ENCODE assay signal across 1 cellular context in genomic region chr5:38167562-38167996, GRCh38.
TF ChIP-seq lines count a peak whose summit lies in the region.

No MANE protein-coding gene starts in this region.

TF ChIP-seq in WTC11, 78 proteins besides CTCF, POLR2A, EP300 and RAD21 (continued from another document):
- TF ChIP-seq ZNF425 (CRISPR knock-in tag; conservative IDR thresholded peaks at IDR 0.05), result no peak
- TF ChIP-seq, protein P1, sequence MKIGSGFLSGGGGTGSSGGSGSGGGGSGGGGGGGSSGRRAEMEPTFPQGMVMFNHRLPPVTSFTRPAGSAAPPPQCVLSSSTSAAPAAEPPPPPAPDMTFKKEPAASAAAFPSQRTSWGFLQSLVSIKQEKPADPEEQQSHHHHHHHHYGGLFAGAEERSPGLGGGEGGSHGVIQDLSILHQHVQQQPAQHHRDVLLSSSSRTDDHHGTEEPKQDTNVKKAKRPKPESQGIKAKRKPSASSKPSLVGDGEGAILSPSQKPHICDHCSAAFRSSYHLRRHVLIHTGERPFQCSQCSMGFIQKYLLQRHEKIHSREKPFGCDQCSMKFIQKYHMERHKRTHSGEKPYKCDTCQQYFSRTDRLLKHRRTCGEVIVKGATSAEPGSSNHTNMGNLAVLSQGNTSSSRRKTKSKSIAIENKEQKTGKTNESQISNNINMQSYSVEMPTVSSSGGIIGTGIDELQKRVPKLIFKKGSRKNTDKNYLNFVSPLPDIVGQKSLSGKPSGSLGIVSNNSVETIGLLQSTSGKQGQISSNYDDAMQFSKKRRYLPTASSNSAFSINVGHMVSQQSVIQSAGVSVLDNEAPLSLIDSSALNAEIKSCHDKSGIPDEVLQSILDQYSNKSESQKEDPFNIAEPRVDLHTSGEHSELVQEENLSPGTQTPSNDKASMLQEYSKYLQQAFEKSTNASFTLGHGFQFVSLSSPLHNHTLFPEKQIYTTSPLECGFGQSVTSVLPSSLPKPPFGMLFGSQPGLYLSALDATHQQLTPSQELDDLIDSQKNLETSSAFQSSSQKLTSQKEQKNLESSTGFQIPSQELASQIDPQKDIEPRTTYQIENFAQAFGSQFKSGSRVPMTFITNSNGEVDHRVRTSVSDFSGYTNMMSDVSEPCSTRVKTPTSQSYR (CRISPR knock-in tag; IDR thresholded peaks at IDR 0.05), result no peak
